ENCODE assay signal across 8 cellular contexts in genomic region chr7:152615052-152615741, GRCh38.
A peak's percentile ranks its signal among the peaks of the same experiment; 100 is the strongest.
DNase-seq lines count a peak whose midpoint lies in the region; ATAC-seq and TF ChIP-seq lines count a peak whose summit lies in the region.

No MANE protein-coding gene starts in this region.

- no peaks in the 10 kb centered on the region for H3K4me1 Mint-ChIP-seq in Calu3 (ENCODE audit: low read depth, unreplicated experiment)

- TF ChIP-seq CTCF in Calu3 (IDR thresholded peaks at IDR 0.05; ENCODE audit: unreplicated experiment) (no peak), choroid plexus epithelial cell (conservative IDR thresholded peaks at IDR 0.05; ENCODE audit: low read depth, low read length) (no peak)

- intact Hi-C loops in Calu3 (cut with micrococcal nuclease; ENCODE audit: unreplicated experiment): no loop called here

- no peaks in the 10 kb centered on the region for H3K27me3 Mint-ChIP-seq in Calu3 (ENCODE audit: unreplicated experiment)

- CTCF ChIA-PET in Calu3 (lab: Charles Lee): no interaction called here

- DNase-seq in Calu3: peak; percentile 2
- DNase-seq in NCI-H2171 treated with DMSO at 0.1 percent for 48 hours (lab: John Stamatoyannopoulos, UW): peak; percentile 89
- DNase-seq in choroid plexus epithelial cell (ENCODE audit: low read depth): peak; percentile 22
- DNase-seq in nucleus accumbens (lab: John Stamatoyannopoulos, UW): peak in 44 of 56 donors; percentile 4 to 68 (median 28)
- no peak for DNase-seq in activated T-cell treated with anti-CD3 and anti-CD28 coated beads for 4 hours
- DNase-seq in activated naive CD4-positive, alpha-beta T cell treated with anti-CD3 and anti-CD28 coated beads, Interleukin-2, amount 50 U/mL, for 16 hours: no peak

- H3K4me3 ChIP-seq in choroid plexus epithelial cell (ENCODE audit: low read depth, low read length): no peak overlapping the region

- no peak overlapping the region for H3K27ac Mint-ChIP-seq in Calu3 (ENCODE audit: unreplicated experiment)

- H3K36me3 Mint-ChIP-seq in Calu3 (ENCODE audit: insufficient read depth, unreplicated experiment): no peaks in the 10 kb centered on the region

- BruUV-seq in Calu3 (replicated peaks; lab: Mats Ljungman, UMichigan): no TSS peak

- no peak for ATAC-seq in GM19324 (IDR thresholded peaks at IDR 0.05; ENCODE audit: low FRiP score, unreplicated experiment)
- ATAC-seq in GM18868 (IDR thresholded peaks at IDR 0.05; ENCODE audit: unreplicated experiment): no peak

- H3K4me3 Mint-ChIP-seq in Calu3 (ENCODE audit: low read depth, unreplicated experiment): no peak overlapping the region

- no peaks in the 10 kb centered on the region for H3K9me3 Mint-ChIP-seq in Calu3 (ENCODE audit: low read depth, unreplicated experiment)

Comparison
In these comparisons a context has a peak if more than half of its experiments do, and no peak if none do; other contexts are left out.
1. DNase-seq: peak in Calu3 (single experiment), NCI-H2171 treated with DMSO at 0.1 percent for 48 hours (single experiment), choroid plexus epithelial cell (single experiment) and nucleus accumbens (44 of 56); none in activated T-cell treated with anti-CD3 and anti-CD28 coated beads for 4 hours (single experiment) and activated naive CD4-positive, alpha-beta T cell treated with anti-CD3 and anti-CD28 coated beads, Interleukin-2, amount 50 U/mL, for 16 hours (single experiment).